Comparison of ENCODE assay signal across 1 cellular context in genomic region chr1:228860911-228861829, GRCh38.
A peak's percentile ranks its signal among the peaks of the same experiment; 100 is the strongest.
TF ChIP-seq lines count a peak whose summit lies in the region.

No MANE protein-coding gene starts in this region.

TF ChIP-seq in HepG2, 621 proteins besides CTCF, POLR2A, EP300 and RAD21 (continued from another document and continues in another):
- TF ChIP-seq ZNF234 (CRISPR knock-in tag; conservative IDR thresholded peaks at IDR 0.05) (no peak), CAMTA2 (CRISPR knock-in tag; IDR thresholded peaks at IDR 0.05; ENCODE audit: borderline replicate concordance) (no peak), ZC3H13 (CRISPR knock-in tag; IDR thresholded peaks at IDR 0.05) (no peak), FOXC1 (CRISPR knock-in tag; IDR thresholded peaks at IDR 0.05; ENCODE audit: borderline replicate concordance) (no peak), PHF20 (CRISPR knock-in tag; IDR thresholded peaks at IDR 0.05) (no peak), JUNB (CRISPR knock-in tag; IDR thresholded peaks at IDR 0.05; ENCODE audit: borderline replicate concordance) (peak; percentile 83; the same call in 1 of the 2 replicates), ZNF224 (CRISPR knock-in tag; IDR thresholded peaks at IDR 0.05) (no peak), XRCC5 (optimal IDR thresholded peaks at IDR 0.05; ENCODE audit: low read length) (peak; percentile 33), ZNF720 (CRISPR knock-in tag; IDR thresholded peaks at IDR 0.05) (no peak), ZMYM2 (CRISPR knock-in tag; IDR thresholded peaks at IDR 0.05) (no peak), ATM (IDR thresholded peaks at IDR 0.05; ENCODE audit: borderline replicate concordance) (no peak), SKIL (CRISPR knock-in tag; IDR thresholded peaks at IDR 0.05; ENCODE audit: borderline replicate concordance) (peak; percentile 90), CERS6 (CRISPR knock-in tag; IDR thresholded peaks at IDR 0.05) (no peak), ZNF510 (CRISPR knock-in tag; IDR thresholded peaks at IDR 0.05; ENCODE audit: low read depth) (no peak), ZNF501 (CRISPR knock-in tag; IDR thresholded peaks at IDR 0.05) (no peak; the same call in 1 of the 2 replicates), GFI1 (CRISPR knock-in tag; IDR thresholded peaks at IDR 0.05; ENCODE audit: borderline replicate concordance) (peak; percentile 95), KLF6 (CRISPR knock-in tag; IDR thresholded peaks at IDR 0.05) (no peak), ZBTB14 (CRISPR knock-in tag; IDR thresholded peaks at IDR 0.05) (no peak), SMARCC2 (IDR thresholded peaks at IDR 0.05) (peak; percentile 58; the same call in 1 of the 2 replicates), GATA4 (IDR thresholded peaks at IDR 0.05; ENCODE audit: borderline replicate concordance, low read depth) (no peak), ZBTB10 (CRISPR knock-in tag; IDR thresholded peaks at IDR 0.05; ENCODE audit: borderline replicate concordance) (no peak), HNF1B (CRISPR knock-in tag; IDR thresholded peaks at IDR 0.05) (peak; percentile 81), HDAC2 (CRISPR knock-in tag; IDR thresholded peaks at IDR 0.05) (peak; percentile 83), ZBTB39 (CRISPR knock-in tag; IDR thresholded peaks at IDR 0.05) (no peak), ZBTB42 (CRISPR knock-in tag; IDR thresholded peaks at IDR 0.05) (no peak), CREM (IDR thresholded peaks at IDR 0.05) (peak; percentile 74), CREM (CRISPR knock-in tag; IDR thresholded peaks at IDR 0.05) (no peak), ZFP36L1 (CRISPR knock-in tag; IDR thresholded peaks at IDR 0.05) (no peak), DDIT3 (CRISPR knock-in tag; IDR thresholded peaks at IDR 0.05) (no peak), SIX1 (CRISPR knock-in tag; IDR thresholded peaks at IDR 0.05; ENCODE audit: borderline replicate concordance) (no peak), SNAPC5 (CRISPR knock-in tag; IDR thresholded peaks at IDR 0.05; ENCODE audit: borderline replicate concordance) (no peak), ZFP41 (CRISPR knock-in tag; IDR thresholded peaks at IDR 0.05; ENCODE audit: borderline replicate concordance) (no peak), ZNF18 (CRISPR knock-in tag; IDR thresholded peaks at IDR 0.05; ENCODE audit: insufficient replicate concordance) (no peak), MXI1 (IDR thresholded peaks at IDR 0.05; ENCODE audit: borderline replicate concordance, low read depth, low read length) (no peak; the same call in 2 of the 3 replicates), TBX2 (CRISPR knock-in tag; IDR thresholded peaks at IDR 0.05; ENCODE audit: borderline replicate concordance) (peak; percentile 97), ZNF770 (CRISPR knock-in tag; IDR thresholded peaks at IDR 0.05) (no peak), HNRNPK (IDR thresholded peaks at IDR 0.05; ENCODE audit: low read depth, low read length, poor library complexity, severe bottlenecking) (no peak), ZNF205 (CRISPR knock-in tag; IDR thresholded peaks at IDR 0.05) (no peak; the same call in 1 of the 2 replicates), POLR2AphosphoS2 (IDR thresholded peaks at IDR 0.05; ENCODE audit: low read depth, low read length) (no peak), FOXJ3 (CRISPR knock-in tag; IDR thresholded peaks at IDR 0.05; ENCODE audit: borderline replicate concordance) (no peak; the same call in 1 of the 2 replicates), ZNF639 (CRISPR knock-in tag; conservative IDR thresholded peaks at IDR 0.05) (no peak), DZIP1 (CRISPR knock-in tag; IDR thresholded peaks at IDR 0.05) (no peak), ZNF101 (CRISPR knock-in tag; IDR thresholded peaks at IDR 0.05; ENCODE audit: borderline replicate concordance, low read depth) (no peak)
